8 cellular contexts compared by ENCODE assay signal in the genomic region with DNA sequence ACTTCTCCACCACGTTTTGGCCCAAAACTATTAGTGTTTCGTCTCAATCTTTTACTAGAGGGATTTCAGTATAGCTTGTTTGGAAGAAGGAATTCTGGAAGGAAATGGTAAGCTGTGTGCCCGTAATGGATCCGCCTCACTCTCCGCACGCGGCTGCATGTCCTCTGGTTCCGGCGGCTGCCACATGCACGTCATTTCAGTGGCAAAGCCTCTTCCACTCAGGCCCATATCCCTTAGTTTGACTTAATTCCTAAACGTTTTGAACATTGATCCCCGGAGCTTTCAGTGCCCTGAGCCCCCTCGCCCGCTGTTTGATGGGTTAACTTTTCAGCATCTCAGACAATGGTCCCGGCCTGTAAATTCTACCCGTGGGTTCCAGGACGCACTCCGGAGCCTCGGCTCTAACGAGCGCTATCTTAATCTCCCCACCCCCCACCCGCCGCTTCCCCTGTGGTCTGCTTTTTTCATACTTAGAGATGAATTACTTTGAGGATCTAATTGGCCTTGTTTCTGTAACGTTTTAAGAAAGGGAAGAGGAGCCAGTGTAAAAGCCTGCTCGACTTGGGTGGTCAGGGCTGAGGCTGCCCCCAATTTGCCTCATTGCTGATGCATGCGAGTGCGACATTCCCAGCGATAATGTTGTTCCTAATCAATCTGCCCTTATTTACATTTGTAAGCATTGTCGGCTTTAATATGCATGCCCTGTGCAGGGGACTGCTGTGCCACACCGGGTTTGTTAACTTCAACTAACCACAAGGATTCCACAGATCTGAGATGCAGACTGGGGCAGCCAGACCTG. TPM values are rescaled to one million over a fixed set of nuclear protein-coding genes. Genes with fewer than 3 reads are reported as not detected.
DNase-seq lines count a peak whose midpoint lies in the region; TF ChIP-seq lines count a peak whose summit lies in the region.

No MANE protein-coding gene starts in this region.

- TF ChIP-seq CTCF in fibroblast of the aortic adventitia (IDR thresholded peaks at IDR 0.05; ENCODE audit: insufficient read depth, low read length), result no peak

- DNase-seq in activated CD4-positive, alpha-beta T cell treated with anti-CD3 and anti-CD28 coated beads for 48 hours, result peak; percentile 18
- no peak for DNase-seq in activated CD4-positive, alpha-beta T cell treated with anti-CD3 and anti-CD28 coated beads, Interleukin-2, amount 50 U/mL, for 1 hour
- DNase-seq in SW480 (ENCODE audit: low spot score) (peak; percentile 68), fibroblast of the aortic adventitia (ENCODE audit: low read depth) (no peak), skeletal muscle cell (ENCODE audit: low read depth) (no peak), midbrain (lab: John Stamatoyannopoulos, UW) (no peak), AML-193 (lab: John Stamatoyannopoulos, UW) (no peak), dedifferentiated amniotic fluid mesenchymal stem cell (ENCODE audit: extremely low spot score) (no peak)

- H3K4me3 ChIP-seq in fibroblast of the aortic adventitia (ENCODE audit: low read depth, low read length) (peak overlapping the region; percentile 84), skeletal muscle cell (ENCODE audit: low read depth, low read length) (peak overlapping the region; percentile 84)

RNA-seq across cellular contexts. Expression of gene PTCH1, which starts 4.6 kb away (rescaled TPM):
- total RNA-seq in fibroblast of the aortic adventitia (ENCODE audit: low replicate concordance), result 2.1 and 9.4 TPM in 2 replicates

Comparison
In these comparisons a context has a peak if more than half of its experiments do, and no peak if none do; other contexts are left out.
1. DNase-seq: peak in activated CD4-positive, alpha-beta T cell treated with anti-CD3 and anti-CD28 coated beads for 48 hours (single experiment) and SW480 (single experiment); none in activated CD4-positive, alpha-beta T cell treated with anti-CD3 and anti-CD28 coated beads, Interleukin-2, amount 50 U/mL, for 1 hour (single experiment), fibroblast of the aortic adventitia (single experiment), skeletal muscle cell (single experiment), midbrain (single experiment), AML-193 (0 of 2) and dedifferentiated amniotic fluid mesenchymal stem cell (single experiment).